ENCODE assay signal across 1 cellular context in genomic region chr2:47205576-47206141, GRCh38.
TF ChIP-seq lines count a peak whose summit lies in the region.

No MANE protein-coding gene starts in this region.

TF ChIP-seq in SK-N-SH, 30 proteins besides CTCF, POLR2A, EP300 and RAD21 (continued from another document):
- TF ChIP-seq, protein P1, sequence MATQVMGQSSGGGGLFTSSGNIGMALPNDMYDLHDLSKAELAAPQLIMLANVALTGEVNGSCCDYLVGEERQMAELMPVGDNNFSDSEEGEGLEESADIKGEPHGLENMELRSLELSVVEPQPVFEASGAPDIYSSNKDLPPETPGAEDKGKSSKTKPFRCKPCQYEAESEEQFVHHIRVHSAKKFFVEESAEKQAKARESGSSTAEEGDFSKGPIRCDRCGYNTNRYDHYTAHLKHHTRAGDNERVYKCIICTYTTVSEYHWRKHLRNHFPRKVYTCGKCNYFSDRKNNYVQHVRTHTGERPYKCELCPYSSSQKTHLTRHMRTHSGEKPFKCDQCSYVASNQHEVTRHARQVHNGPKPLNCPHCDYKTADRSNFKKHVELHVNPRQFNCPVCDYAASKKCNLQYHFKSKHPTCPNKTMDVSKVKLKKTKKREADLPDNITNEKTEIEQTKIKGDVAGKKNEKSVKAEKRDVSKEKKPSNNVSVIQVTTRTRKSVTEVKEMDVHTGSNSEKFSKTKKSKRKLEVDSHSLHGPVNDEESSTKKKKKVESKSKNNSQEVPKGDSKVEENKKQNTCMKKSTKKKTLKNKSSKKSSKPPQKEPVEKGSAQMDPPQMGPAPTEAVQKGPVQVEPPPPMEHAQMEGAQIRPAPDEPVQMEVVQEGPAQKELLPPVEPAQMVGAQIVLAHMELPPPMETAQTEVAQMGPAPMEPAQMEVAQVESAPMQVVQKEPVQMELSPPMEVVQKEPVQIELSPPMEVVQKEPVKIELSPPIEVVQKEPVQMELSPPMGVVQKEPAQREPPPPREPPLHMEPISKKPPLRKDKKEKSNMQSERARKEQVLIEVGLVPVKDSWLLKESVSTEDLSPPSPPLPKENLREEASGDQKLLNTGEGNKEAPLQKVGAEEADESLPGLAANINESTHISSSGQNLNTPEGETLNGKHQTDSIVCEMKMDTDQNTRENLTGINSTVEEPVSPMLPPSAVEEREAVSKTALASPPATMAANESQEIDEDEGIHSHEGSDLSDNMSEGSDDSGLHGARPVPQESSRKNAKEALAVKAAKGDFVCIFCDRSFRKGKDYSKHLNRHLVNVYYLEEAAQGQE (IDR thresholded peaks at IDR 0.05; ENCODE audit: low read depth, low read length): no peak
- no peak for TF ChIP-seq ZBTB33 (IDR thresholded peaks at IDR 0.05; ENCODE audit: borderline replicate concordance, low read depth)
- no peak for TF ChIP-seq YY1 (IDR thresholded peaks at IDR 0.05; ENCODE audit: low read depth)
- peak; percentile 64 for TF ChIP-seq RCOR1 (IDR thresholded peaks at IDR 0.05; ENCODE audit: low read length)
- TF ChIP-seq SMC3 (IDR thresholded peaks at IDR 0.05; ENCODE audit: low read depth, low read length): peak; percentile 7; the same call in 1 of the 2 replicates
- no peak for TF ChIP-seq GABPA (IDR thresholded peaks at IDR 0.05; ENCODE audit: low read depth)
- TF ChIP-seq MXI1 (IDR thresholded peaks at IDR 0.05; ENCODE audit: low read depth, low read length): peak; percentile 52; the same call in 1 of the 2 replicates
- TF ChIP-seq TCF12 (IDR thresholded peaks at IDR 0.05): peak; percentile 32; the same call in 1 of the 2 replicates
